ENCODE assay signal across 24 cellular contexts in genomic region chr1:115284209-115284608, GRCh38. TPM values are rescaled to one million over a fixed set of nuclear protein-coding genes. Genes with fewer than 3 reads are reported as not detected.
DNase-seq lines count a peak whose midpoint lies in the region; ATAC-seq and TF ChIP-seq lines count a peak whose summit lies in the region.
"Had no signal": no experiment of that assay in that cellular context is flagged by ENCODE, and none has a peak within 500 bp of the region (broad histone marks: within the 10 kb centered on the region; RNA-seq: fewer than 3 reads in every experiment).

No MANE protein-coding gene starts in this region.

- H3K27me3 Mint-ChIP-seq in immature natural killer cell (ENCODE audit: low read depth in 3 of 3), result peaks cover under 1 to 8% (median 3%) of the 10 kb centered on the region in 3 donors
- H3K27me3 Mint-ChIP-seq: CD4-positive, CD25-positive, alpha-beta regulatory T cell had no signal

- H3K4me1 Mint-ChIP-seq in immature natural killer cell, result no peaks in the 10 kb centered on the region
- H3K4me1 Mint-ChIP-seq: CD4-positive, CD25-positive, alpha-beta regulatory T cell; natural killer cell had no signal

- ATAC-seq in sciatic nerve (peak; percentile 65), upper lobe of left lung (ENCODE audit: low FRiP score in 2 of 2) (no peak)
- ATAC-seq: activated T-helper 17 cell treated with anti-CD3 and anti-CD28 coated beads, Interleukin-2, amount 50 U/mL, for 72 hours; GM23338; K562; natural killer cell; stimulated activated naive CD8-positive, alpha-beta T cell treated with anti-CD3 and anti-CD28 coated beads, Interleukin-15, Interleukin-2, amounts not matched to agents 100 U/mL and 50 U/mL, for 24 hours had no signal

- H3K4me1 ChIP-seq in Peyer's patch (no peaks in the 10 kb centered on the region), upper lobe of left lung (peaks cover 0 to 5% (median 0%) of the 10 kb centered on the region in 4 donors)
- H3K4me1 ChIP-seq: pancreas had no signal

- H3K27ac ChIP-seq in Peyer's patch, result peak overlapping the region in 3 of 4 donors; percentile 26 to 82 (median 72)
- H3K27ac ChIP-seq in upper lobe of left lung, result peak overlapping the region; percentile 69 to 83 (median 76)
- H3K27ac ChIP-seq: brain microvascular endothelial cell had no signal

- H3K4me3 ChIP-seq in Peyer's patch (no peak overlapping the region), fibroblast of the aortic adventitia (ENCODE audit: low read depth, low read length) (peak overlapping the region; percentile 48), upper lobe of left lung (no peak overlapping the region)
- H3K4me3 ChIP-seq: GM23338, K562, pancreas had no signal

- H3K27ac Mint-ChIP-seq in immature natural killer cell, result no peak overlapping the region
- H3K27ac Mint-ChIP-seq: activated naive CD8-positive, alpha-beta T cell; activated T-helper 17 cell treated with anti-CD3 and anti-CD28 coated beads, Interleukin-2, amount 50 U/mL, for 72 hours; CD4-positive, CD25-positive, alpha-beta regulatory T cell; GM23338; natural killer cell had no signal

- TF ChIP-seq EP300 in upper lobe of left lung (IDR thresholded peaks at IDR 0.05), result peak in 2 of 4 donors; percentile 12 to 42

- no peaks in the 10 kb centered on the region for H3K27me3 ChIP-seq in Peyer's patch
- H3K27me3 ChIP-seq in upper lobe of left lung, result no peaks in the 10 kb centered on the region
- H3K27me3 ChIP-seq: brain microvascular endothelial cell, pancreas had no signal

- no peaks in the 10 kb centered on the region for H3K36me3 ChIP-seq in Peyer's patch
- H3K36me3 ChIP-seq in upper lobe of left lung, result no peaks in the 10 kb centered on the region
- H3K36me3 ChIP-seq: brain microvascular endothelial cell, pancreas had no signal

- no peaks in the 10 kb centered on the region for H3K9me3 ChIP-seq in Peyer's patch
- H3K9me3 ChIP-seq in upper lobe of left lung, result no peaks in the 10 kb centered on the region
- H3K9me3 ChIP-seq: pancreas had no signal

- no peaks in the 10 kb centered on the region for H3K36me3 Mint-ChIP-seq in immature natural killer cell
- H3K36me3 Mint-ChIP-seq: activated naive CD8-positive, alpha-beta T cell; CD4-positive, CD25-positive, alpha-beta regulatory T cell; natural killer cell had no signal

- DNase-seq in Peyer's patch (no peak), fibroblast of the aortic adventitia (ENCODE audit: low read depth) (peak; percentile 52), sciatic nerve (ENCODE audit: low spot score) (no peak), upper lobe of left lung (no peak), SW 1271 (lab: John Stamatoyannopoulos, UW) (no peak), immature natural killer cell (no peak)
- DNase-seq in activated T-cell treated with anti-CD3 and anti-CD28 coated beads, Interleukin-2, amount 50 U/mL, for 48 hours, result no peak
- DNase-seq: activated CD4-positive, alpha-beta T cell treated with anti-CD3 and anti-CD28 coated beads for 4 hours; brain microvascular endothelial cell; CD4-positive, CD25-positive, alpha-beta regulatory T cell; cortex of kidney; DMS 273 treated with DMSO at 0.1 percent for 48 hours; natural killer cell; NCI-H146; NCI-H526 treated with DMSO at 0.1 percent for 48 hours; OCI-M1; pancreas; SHP77 treated with DMSO at 0.1 percent for 48 hours; stimulated activated CD4-positive, alpha-beta T cell treated with anti-CD3 and anti-CD28 coated beads, Interleukin-2, amount 100 ng/mL, for 24 hours; stimulated activated naive CD8-positive, alpha-beta T cell treated with anti-CD3 and anti-CD28 coated beads, Interleukin-15, Interleukin-2, amounts not matched to agents 100 U/mL and 50 U/mL, for 24 hours had no signal

- intact Hi-C loops in sciatic nerve (cut with DNase I), result no loop called here

- 78 to 83% methylated on average over 6 of the region's 6 CpGs for WGBS in upper lobe of left lung, 2 donors

- TF ChIP-seq POLR2A in Peyer's patch (IDR thresholded peaks at IDR 0.05) (no peak), upper lobe of left lung (IDR thresholded peaks at IDR 0.05) (no peak)

- no peaks in the 10 kb centered on the region for H3K9me3 Mint-ChIP-seq in immature natural killer cell
- H3K9me3 Mint-ChIP-seq: activated T-helper 17 cell treated with anti-CD3 and anti-CD28 coated beads, Interleukin-2, amount 50 U/mL, for 72 hours; GM23338; natural killer cell had no signal

- no peak overlapping the region for H3K4me3 Mint-ChIP-seq in immature natural killer cell
- H3K4me3 Mint-ChIP-seq: activated naive CD8-positive, alpha-beta T cell; activated T-helper 17 cell treated with anti-CD3 and anti-CD28 coated beads, Interleukin-2, amount 50 U/mL, for 72 hours; CD4-positive, CD25-positive, alpha-beta regulatory T cell; GM23338; natural killer cell had no signal

- TF ChIP-seq CTCF in Peyer's patch (IDR thresholded peaks at IDR 0.05) (no peak), fibroblast of the aortic adventitia (IDR thresholded peaks at IDR 0.05; ENCODE audit: insufficient read depth, low read length) (no peak), upper lobe of left lung (IDR thresholded peaks at IDR 0.05) (no peak)

RNA-seq across cellular contexts. Expression of gene NGF, which starts 53.8 kb away (rescaled TPM):
- total RNA-seq in Peyer's patch (not detected), fibroblast of the aortic adventitia (ENCODE audit: low replicate concordance) (2.9 and 20.2 TPM in 2 replicates), sciatic nerve (5.6 TPM), upper lobe of left lung (1 to 10 TPM in 3 of 6 donors, under 1 TPM in 1, not detected in 2; 0.46 to 3.0 (median 1.6) TPM)
- not detected for polyA plus RNA-seq in immature natural killer cell
- total RNA-seq: activated T-helper 17 cell treated with anti-CD3 and anti-CD28 coated beads, Interleukin-2, amount 50 U/mL, for 72 hours; CD4-positive, CD25-positive, alpha-beta regulatory T cell; K562; natural killer cell had no signal
- polyA plus RNA-seq: CD4-positive, CD25-positive, alpha-beta regulatory T cell; K562 had no signal
